In the genomic region with DNA sequence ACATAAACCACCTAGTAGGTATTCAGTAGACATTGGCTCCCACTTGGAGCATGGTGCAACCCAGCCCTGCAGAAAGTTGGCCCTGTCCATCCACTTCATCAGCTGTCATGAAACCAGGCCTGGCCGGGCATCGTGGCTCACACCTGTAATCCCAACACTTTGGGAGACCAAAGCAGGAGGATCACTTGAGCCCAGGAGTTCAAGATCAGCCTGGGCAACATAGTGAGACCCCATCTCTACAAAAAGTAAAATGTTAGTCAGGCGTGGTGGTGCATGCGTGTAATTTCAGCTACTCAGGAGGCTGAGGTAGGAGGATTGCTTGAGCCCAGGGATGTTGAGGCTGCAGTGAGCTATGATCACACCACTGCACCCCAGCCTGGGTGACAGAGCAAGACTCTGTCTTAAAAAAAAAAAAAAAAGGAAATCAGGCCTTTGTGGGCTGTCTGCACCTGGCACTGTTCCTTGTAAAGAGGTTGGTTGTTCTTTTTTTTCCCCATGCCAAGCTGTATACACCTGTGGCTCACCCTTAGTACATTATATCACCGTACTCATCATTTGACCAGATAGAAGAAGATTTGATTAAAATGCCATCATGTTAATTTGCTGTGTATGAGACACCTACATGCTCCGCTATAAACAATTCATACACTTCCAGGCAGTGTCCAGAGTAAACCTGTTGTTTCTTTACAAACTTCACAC, we compare ENCODE assay signal across 10 cellular contexts. TPM values are rescaled to one million over a fixed set of nuclear protein-coding genes. Genes with fewer than 3 reads are reported as not detected.
DNase-seq lines count a peak whose midpoint lies in the region; ATAC-seq and TF ChIP-seq lines count a peak whose summit lies in the region.
"Had no signal": no experiment of that assay in that cellular context is flagged by ENCODE, and none has a peak within 500 bp of the region (broad histone marks: within the 10 kb centered on the region; RNA-seq: fewer than 3 reads in every experiment).

No MANE protein-coding gene starts in this region.

- H3K27me3 Mint-ChIP-seq in CD4-positive, alpha-beta memory T cell = no peaks in the 10 kb centered on the region
- peaks cover 2% of the 10 kb centered on the region for H3K27me3 Mint-ChIP-seq in HFFc6 (ENCODE audit: insufficient read depth)
- no peaks in the 10 kb centered on the region for H3K27me3 Mint-ChIP-seq in activated naive CD8-positive, alpha-beta T cell
- no peaks in the 10 kb centered on the region for H3K27me3 Mint-ChIP-seq in naive thymus-derived CD8-positive, alpha-beta T cell
- H3K27me3 Mint-ChIP-seq in mesothelial cell of epicardium (ENCODE audit: low read depth) = peaks cover 22% of the 10 kb centered on the region

- DNase-seq in CD4-positive, alpha-beta memory T cell = no peak
- DNase-seq in HFFc6 (no peak), mesothelial cell of epicardium (ENCODE audit: low spot score in 2 of 2, unreplicated experiment in 2 of 2) (no peak), A673 (ENCODE audit: low spot score) (no peak)
- no peak for DNase-seq in naive thymus-derived CD8-positive, alpha-beta T cell
- DNase-seq in stimulated activated CD4-positive, alpha-beta T cell treated with anti-CD3 and anti-CD28 coated beads, Interleukin-2, amount 100 ng/mL, for 24 hours = no peak
- DNase-seq: activated CD4-positive, CD25-positive, alpha-beta regulatory T cell treated with anti-CD3 and anti-CD28 coated beads, Interleukin-2, amount 50 U/mL, for 72 hours; central memory CD4-positive, alpha-beta T cell had no signal

- H3K4me1 ChIP-seq in CD4-positive, alpha-beta memory T cell (ENCODE audit: insufficient read depth, low read length) = peaks cover 46% of the 10 kb centered on the region
- peaks cover 8% of the 10 kb centered on the region for H3K4me1 ChIP-seq in A673 (ENCODE audit: insufficient read depth, low read length, poor library complexity, severe bottlenecking)

- TF ChIP-seq CTCF in HFFc6 (IDR thresholded peaks at IDR 0.05) (no peak), mesothelial cell of epicardium (IDR thresholded peaks at IDR 0.05; ENCODE audit: unreplicated experiment) (no peak), A673 (conservative IDR thresholded peaks at IDR 0.05; ENCODE audit: low read depth, low read length) (no peak)

- H3K4me1 Mint-ChIP-seq in CD4-positive, alpha-beta memory T cell = peaks cover 34 to 59% (median 43%) of the 10 kb centered on the region in 4 donors
- H3K4me1 Mint-ChIP-seq in HFFc6 (ENCODE audit: low read depth) (peaks cover 42% of the 10 kb centered on the region), mesothelial cell of epicardium (peaks cover 5% of the 10 kb centered on the region)
- peaks cover 50% of the 10 kb centered on the region for H3K4me1 Mint-ChIP-seq in activated naive CD8-positive, alpha-beta T cell (ENCODE audit: low read depth)
- H3K4me1 Mint-ChIP-seq in naive thymus-derived CD8-positive, alpha-beta T cell = peaks cover 21 to 59% (median 48%) of the 10 kb centered on the region in 4 donors

- BruUV-seq in A673 (replicated peaks; lab: Mats Ljungman, UMichigan) = no TSS peak

- no peaks in the 10 kb centered on the region for H3K9me3 ChIP-seq in CD4-positive, alpha-beta memory T cell (ENCODE audit: control insufficient read depth in 1 of 2, low read length in 2 of 2)
- no peaks in the 10 kb centered on the region for H3K9me3 ChIP-seq in A673 (ENCODE audit: low read depth, low read length, poor library complexity, severe bottlenecking)

- H3K4me3 Mint-ChIP-seq in CD4-positive, alpha-beta memory T cell = peak overlapping the region; percentile 58 to 84 (median 78)
- H3K4me3 Mint-ChIP-seq in HFFc6 (peak overlapping the region; percentile 52; the same call in 1 of the 2 replicates), mesothelial cell of epicardium (no peak overlapping the region)
- H3K4me3 Mint-ChIP-seq in activated naive CD8-positive, alpha-beta T cell = peak overlapping the region; percentile 76
- peak overlapping the region; percentile 70 to 84 (median 74) for H3K4me3 Mint-ChIP-seq in naive thymus-derived CD8-positive, alpha-beta T cell

- peak overlapping the region in 1 of 2 donors; percentile 6 for H3K4me3 ChIP-seq in CD4-positive, alpha-beta memory T cell (ENCODE audit: low read length in 2 of 2)
- H3K4me3 ChIP-seq in A673 (ENCODE audit: low read depth, low read length, poor library complexity, severe bottlenecking) = no peak overlapping the region

- H3K36me3 ChIP-seq in CD4-positive, alpha-beta memory T cell (ENCODE audit: insufficient read depth, low read length) = no peaks in the 10 kb centered on the region
- H3K36me3 ChIP-seq in A673 (ENCODE audit: insufficient read depth, low read length, poor library complexity, severe bottlenecking) = no peaks in the 10 kb centered on the region

- POLR2A ChIA-PET in CD4-positive, alpha-beta memory T cell (lab: Charles Lee; ENCODE audit: partially characterized antibody) = interaction anchor here (6.6 kb wide), 1 partner anchor 10 kb away, joined by 134 read pairs; no protein-coding TSS in a partner anchor
- POLR2A ChIA-PET in naive thymus-derived CD8-positive, alpha-beta T cell (lab: Charles Lee) = interaction anchor here (0.7 to 6.7 kb wide), 4 partner anchors 10 to 618 kb away, joined by 3 to 110 read pairs (median 4); no protein-coding TSS in a partner anchor
- POLR2A ChIA-PET in A673 (lab: Charles Lee; ENCODE audit: low non-redundant PET) = no interaction called here

- CTCF ChIA-PET in CD4-positive, alpha-beta memory T cell (lab: Charles Lee; ENCODE audit: partially characterized antibody) = interaction anchor here (0.9 to 2.6 kb wide), 6 partner anchors 8 to 175 kb away, joined by 3 to 51 read pairs (median 5); no protein-coding TSS in a partner anchor
- CTCF ChIA-PET in A673 (lab: Charles Lee) = no interaction called here

- no peaks in the 10 kb centered on the region for H3K36me3 Mint-ChIP-seq in CD4-positive, alpha-beta memory T cell
- H3K36me3 Mint-ChIP-seq in HFFc6 (ENCODE audit: low read depth) = peaks cover 8% of the 10 kb centered on the region
- peaks cover 2% of the 10 kb centered on the region for H3K36me3 Mint-ChIP-seq in activated naive CD8-positive, alpha-beta T cell
- no peaks in the 10 kb centered on the region for H3K36me3 Mint-ChIP-seq in naive thymus-derived CD8-positive, alpha-beta T cell
- H3K36me3 Mint-ChIP-seq in mesothelial cell of epicardium = peaks cover 2% of the 10 kb centered on the region

- intact Hi-C loops in CD4-positive, alpha-beta memory T cell (cut with micrococcal nuclease) = loop anchor here (1.0 kb wide), 2 partner anchors 12 to 109 kb away; a partner anchor contains a TSS
- intact Hi-C loops in A673 (cut with micrococcal nuclease; ENCODE audit: unreplicated experiment) = no loop called here

- H3K27ac ChIP-seq in CD4-positive, alpha-beta memory T cell (ENCODE audit: low read depth, low read length) = peak overlapping the region; percentile 42
- H3K27ac ChIP-seq in A673 (ENCODE audit: low read depth, low read length, poor library complexity, severe bottlenecking) = no peak overlapping the region

- no peak for ATAC-seq in naive thymus-derived CD8-positive, alpha-beta T cell
- no peak for ATAC-seq in HG03139 (IDR thresholded peaks at IDR 0.05; ENCODE audit: unreplicated experiment)

- H3K27me3 ChIP-seq in CD4-positive, alpha-beta memory T cell (ENCODE audit: insufficient read depth, low read length) = no peaks in the 10 kb centered on the region
- H3K27me3 ChIP-seq in A673 (replicated peaks; ENCODE audit: insufficient read depth, low read depth, low read length, poor library complexity) = no peaks in the 10 kb centered on the region

- no peaks in the 10 kb centered on the region for H3K9me3 Mint-ChIP-seq in CD4-positive, alpha-beta memory T cell
- H3K9me3 Mint-ChIP-seq in HFFc6 (peaks cover 8% of the 10 kb centered on the region; the same call in 1 of the 2 replicates), mesothelial cell of epicardium (peaks cover 8% of the 10 kb centered on the region)
- H3K9me3 Mint-ChIP-seq in activated naive CD8-positive, alpha-beta T cell (ENCODE audit: low read depth) = peaks cover 6% of the 10 kb centered on the region
- H3K9me3 Mint-ChIP-seq in naive thymus-derived CD8-positive, alpha-beta T cell = no peaks in the 10 kb centered on the region

- peak overlapping the region; percentile 74 to 94 (median 89) for H3K27ac Mint-ChIP-seq in CD4-positive, alpha-beta memory T cell
- H3K27ac Mint-ChIP-seq in HFFc6 (peak overlapping the region; percentile 87), mesothelial cell of epicardium (no peak overlapping the region)
- peak overlapping the region; percentile 96 for H3K27ac Mint-ChIP-seq in activated naive CD8-positive, alpha-beta T cell
- peak overlapping the region; percentile 57 to 94 (median 89) for H3K27ac Mint-ChIP-seq in naive thymus-derived CD8-positive, alpha-beta T cell

RNA-seq across cellular contexts. Expression of a gene that starts 45.4 kb away (rescaled TPM):
- total RNA-seq in CD4-positive, alpha-beta memory T cell = not detected
- not detected for polyA plus RNA-seq in CD4-positive, alpha-beta memory T cell
- not detected for total RNA-seq in HFFc6 (2021; fragmentation: NEBNext Ultra II Directional; extraction: Animal tissue kit (Norgen Biotek cat#: 25700))
- total RNA-seq in naive thymus-derived CD8-positive, alpha-beta T cell = not detected
- polyA plus RNA-seq in naive thymus-derived CD8-positive, alpha-beta T cell = not detected
- total RNA-seq in mesothelial cell of epicardium (0.11 to 0.54 TPM (median 0.22 TPM) in 3 replicates), A673 (2021) (not detected in 2 replicates)
